ENCODE assay signal across 12 cellular contexts in the genomic region with DNA sequence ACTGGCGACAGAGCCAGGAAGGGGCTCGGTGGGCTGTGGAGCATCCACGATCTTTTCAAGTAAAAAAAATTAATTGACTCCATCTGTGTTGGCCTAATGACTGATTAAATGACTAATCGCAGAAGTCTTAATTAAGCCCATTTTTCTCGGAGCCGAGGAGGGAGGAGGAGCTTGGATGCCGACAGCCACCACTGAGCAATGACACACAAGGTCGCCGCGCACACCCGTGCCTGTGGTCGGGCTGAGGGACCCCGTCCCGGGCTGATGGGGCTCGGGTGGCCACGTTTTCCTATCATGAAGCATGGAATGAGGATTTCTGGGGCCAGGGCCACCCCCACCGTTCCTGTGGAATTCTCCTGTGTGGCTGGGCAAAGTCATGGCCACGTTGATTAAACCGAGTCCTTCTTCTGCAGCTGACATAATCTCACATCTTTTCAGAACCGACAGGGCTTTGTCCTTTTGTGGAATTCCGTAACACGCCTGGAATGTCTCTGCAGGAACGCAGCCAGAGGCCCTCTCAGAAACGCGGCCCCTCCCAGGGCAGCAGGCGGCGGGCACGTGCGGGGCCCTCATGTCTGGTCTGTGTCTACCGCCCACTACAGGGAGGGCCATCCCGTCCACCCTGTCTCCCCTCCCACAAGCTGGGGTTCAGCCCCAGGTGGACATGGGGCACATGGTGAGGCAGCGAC.
A peak's percentile ranks its signal among the peaks of the same experiment; 100 is the strongest.
DNase-seq lines count a peak whose midpoint lies in the region; ATAC-seq and TF ChIP-seq lines count a peak whose summit lies in the region.
"Had no signal": no experiment of that assay in that cellular context is flagged by ENCODE, and none has a peak within 500 bp of the region (broad histone marks: within the 10 kb centered on the region; RNA-seq: fewer than 3 reads in every experiment).

No MANE protein-coding gene starts in this region.

- H3K4me1 ChIP-seq in breast epithelium (peaks cover 0 to 4% of the 10 kb centered on the region in 2 donors), mammary epithelial cell (ENCODE audit: insufficient read depth, low read length) (peaks cover 20% of the 10 kb centered on the region), foreskin keratinocyte (no peaks in the 10 kb centered on the region), colonic mucosa (no peaks in the 10 kb centered on the region)

- DNase-seq in breast epithelium (ENCODE audit: low spot score in 2 of 2) (peak in 1 of 2 donors; percentile 88), mammary epithelial cell (no peak), foreskin keratinocyte (peak; percentile 21 to 59), omental fat pad (ENCODE audit: low spot score) (no peak), AML-193 (lab: John Stamatoyannopoulos, UW) (no peak), inferior parietal cortex (ENCODE audit: extremely low spot score) (no peak), NCI-H82 (lab: John Stamatoyannopoulos, UW) (no peak), colonic mucosa (no peak)
- DNase-seq: 8988T; activated CD8-positive, alpha-beta memory T cell treated with anti-CD3 and anti-CD28 coated beads, Interleukin-2, amount 50 U/mL, for 4 hours; islet precursor cell; NCI-H524 treated with DMSO at 0.1 percent for 48 hours had no signal

- no peak overlapping the region for H2AFZ ChIP-seq in mammary epithelial cell (ENCODE audit: low read depth, low read length)

- H3K27me3 ChIP-seq in breast epithelium (no peaks in the 10 kb centered on the region), mammary epithelial cell (ENCODE audit: insufficient read depth, low read length) (no peaks in the 10 kb centered on the region), foreskin keratinocyte (peaks cover 10% of the 10 kb centered on the region), colonic mucosa (no peaks in the 10 kb centered on the region)

- intact Hi-C loops in breast epithelium (cut with DNase I; ENCODE audit: low total_unique reads) (no loop called here), mammary epithelial cell (cut with micrococcal nuclease) (no loop called here), colonic mucosa (cut with DNase I) (no loop called here)

- no TSS peak for BruUV-seq in mammary epithelial cell (replicated peaks; lab: Mats Ljungman, UMichigan)

- H3K4me3 ChIP-seq in breast epithelium, result peak overlapping the region in 1 of 3 donors; percentile 9
- H3K4me3 ChIP-seq in mammary epithelial cell (replicated peaks in 1 of 3; ENCODE audit: insufficient read depth in 1 of 3, low read depth in 2 of 3, low read length in 3 of 3), result no peak overlapping the region
- no peak overlapping the region for H3K4me3 ChIP-seq in colonic mucosa

- H3K27ac ChIP-seq in breast epithelium (peak overlapping the region; percentile 67 to 86), mammary epithelial cell (ENCODE audit: insufficient read depth, low read depth, low read length) (no peak overlapping the region), foreskin keratinocyte (no peak overlapping the region), colonic mucosa (no peak overlapping the region)

- H3K9ac ChIP-seq in mammary epithelial cell (ENCODE audit: insufficient read depth, low read length) (no peak overlapping the region), colonic mucosa (ENCODE audit: low read depth in 2 of 2, low read length in 2 of 2) (peak overlapping the region in 1 of 2 donors; percentile 35)

- H3K36me3 ChIP-seq in breast epithelium (no peaks in the 10 kb centered on the region), mammary epithelial cell (ENCODE audit: insufficient read depth, low read length) (no peaks in the 10 kb centered on the region), colonic mucosa (no peaks in the 10 kb centered on the region)

- H3K9me3 ChIP-seq in breast epithelium (no peaks in the 10 kb centered on the region), mammary epithelial cell (replicated peaks; ENCODE audit: insufficient read depth, low read length) (no peaks in the 10 kb centered on the region), colonic mucosa (no peaks in the 10 kb centered on the region)

- TF ChIP-seq CTCF in breast epithelium (IDR thresholded peaks at IDR 0.05) (peak in 1 of 3 donors; percentile 4), mammary epithelial cell (conservative IDR thresholded peaks at IDR 0.05 in 1 of 2, IDR thresholded peaks at IDR 0.05 in 1 of 2; ENCODE audit: extremely low read depth in 1 of 2, insufficient read depth in 1 of 2, low read depth in 1 of 2, low read length in 2 of 2) (no peak), foreskin keratinocyte (conservative IDR thresholded peaks at IDR 0.05) (no peak), omental fat pad (IDR thresholded peaks at IDR 0.05) (no peak), colonic mucosa (IDR thresholded peaks at IDR 0.05) (no peak)

- TF ChIP-seq POLR2A in breast epithelium (IDR thresholded peaks at IDR 0.05), result no peak

- WGBS in mammary epithelial cell (ENCODE audit: low coverage, missing lambda C conversion rate), result 36% methylated on average over 17 of the region's 32 CpGs

- CTCF ChIA-PET in mammary epithelial cell (lab: Charles Lee; ENCODE audit: low non-redundant PET), result no interaction called here

- dilution Hi-C loops in mammary epithelial cell (cut with HindIII; ENCODE audit: low sequenced_read_pairs), result no loop called here

- ATAC-seq in foreskin keratinocyte, result peak; percentile 18
- ATAC-seq in omental fat pad (ENCODE audit: low FRiP score), result peak; percentile 53

- no peaks in the 10 kb centered on the region for H3K79me2 ChIP-seq in mammary epithelial cell (ENCODE audit: insufficient read depth, low read length)

- in situ Hi-C loops in mammary epithelial cell (cut with MboI; ENCODE audit: low sequenced_read_pairs in 2 of 2), result no loop called here

- H4K20me1 ChIP-seq in mammary epithelial cell (ENCODE audit: insufficient read depth, low read length), result no peaks in the 10 kb centered on the region

- H3K4me2 ChIP-seq in mammary epithelial cell (ENCODE audit: insufficient read depth, low read depth, low read length), result no peak overlapping the region

Comparison
In these comparisons a context has a peak if more than half of its experiments do, and no peak if none do; other contexts are left out.
1. H3K27ac ChIP-seq: peak in breast epithelium (2 of 2); none in mammary epithelial cell (single experiment), foreskin keratinocyte (single experiment) and colonic mucosa (single experiment).
2. DNase-seq: peak in foreskin keratinocyte (2 of 2); none in mammary epithelial cell (single experiment), omental fat pad (single experiment), AML-193 (0 of 2), inferior parietal cortex (single experiment), NCI-H82 (single experiment) and colonic mucosa (single experiment).